23 cellular contexts compared by ENCODE assay signal in the genomic region with DNA sequence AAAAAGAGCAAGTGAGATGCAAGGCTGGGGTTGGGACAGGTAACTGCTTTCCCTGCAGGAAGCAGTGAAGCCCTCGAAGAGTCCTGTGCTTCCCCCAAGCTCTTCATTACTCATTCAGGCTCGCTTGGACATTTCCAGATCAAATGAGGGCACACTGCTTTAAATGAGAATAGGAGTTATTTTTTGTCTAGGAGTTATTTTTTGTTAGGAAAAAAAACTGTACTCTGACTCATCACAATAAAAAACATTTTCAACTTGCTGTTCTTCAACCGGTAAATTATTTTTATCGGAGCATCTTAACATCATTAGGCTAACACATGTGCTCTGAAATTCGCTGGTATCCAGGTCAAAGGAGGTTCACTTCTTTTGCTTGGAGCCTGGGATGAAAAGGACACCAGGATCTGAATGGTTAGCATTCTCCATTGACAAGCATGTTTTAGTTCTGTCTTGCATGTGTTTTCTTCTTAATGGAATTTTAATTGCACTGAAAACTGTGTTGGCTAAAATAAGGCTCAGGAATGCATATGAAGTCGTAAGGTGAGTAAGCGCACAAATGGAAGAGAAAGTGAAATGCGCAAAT.
DNase-seq lines count a peak whose midpoint lies in the region; ATAC-seq and TF ChIP-seq lines count a peak whose summit lies in the region.
"Had no signal": no experiment of that assay in that cellular context is flagged by ENCODE, and none has a peak within 500 bp of the region (broad histone marks: within the 10 kb centered on the region; RNA-seq: fewer than 3 reads in every experiment).

No MANE protein-coding gene starts in this region.

- H4K20me1 ChIP-seq in OCI-LY3 (ENCODE audit: insufficient read depth, low read length): no peaks in the 10 kb centered on the region
- H4K20me1 ChIP-seq: BLaER1 had no signal

- H3K36me3 ChIP-seq in OCI-LY3 (replicated peaks; ENCODE audit: low read depth, low read length): no peaks in the 10 kb centered on the region
- no peaks in the 10 kb centered on the region for H3K36me3 ChIP-seq in suprapubic skin
- H3K36me3 ChIP-seq: BLaER1, gastroesophageal sphincter, MG63, neural progenitor cell had no signal

- H3K4me3 ChIP-seq in OCI-LY3 (ENCODE audit: low read length) (no peak overlapping the region), suprapubic skin (peak overlapping the region; percentile 20)
- H3K4me3 ChIP-seq: BLaER1, gastroesophageal sphincter, MG63, mucosa of descending colon, neural progenitor cell, testis had no signal

- H3K79me2 ChIP-seq in OCI-LY3 (ENCODE audit: low read length): no peaks in the 10 kb centered on the region

- H3K4me1 ChIP-seq in OCI-LY3 (ENCODE audit: low read length) (no peaks in the 10 kb centered on the region), foreskin keratinocyte (no peaks in the 10 kb centered on the region), suprapubic skin (peaks cover 18% of the 10 kb centered on the region)
- H3K4me1 ChIP-seq: BLaER1, neural progenitor cell, testis had no signal

- H3K27me3 ChIP-seq in OCI-LY3 (ENCODE audit: low read depth, low read length) (peaks cover 8% of the 10 kb centered on the region; the same call in 1 of the 2 replicates), foreskin keratinocyte (no peaks in the 10 kb centered on the region), suprapubic skin (no peaks in the 10 kb centered on the region)
- H3K27me3 ChIP-seq: BLaER1, MG63, neural progenitor cell, testis had no signal

- no peak overlapping the region for H2AFZ ChIP-seq in OCI-LY3 (ENCODE audit: low read depth, low read length)
- H2AFZ ChIP-seq: neural progenitor cell had no signal

- DNase-seq in EH (ENCODE audit: low read depth) (peak; percentile 57), foreskin keratinocyte (peak in 1 of 2 donors; percentile 43), suprapubic skin (ENCODE audit: low spot score in 2 of 2) (no peak), AG08396 (ENCODE audit: low spot score) (no peak), cortex of kidney (lab: John Stamatoyannopoulos, UW) (no peak), nucleus accumbens (lab: John Stamatoyannopoulos, UW) (no peak)
- DNase-seq: activated CD4-positive, alpha-beta T cell treated with anti-CD3 and anti-CD28 coated beads, Interleukin-2, amount 50 U/mL, for 4 hours; activated naive CD4-positive, alpha-beta T cell treated with anti-CD3 and anti-CD28 coated beads for 36 hours; H7; left cardiac atrium; MG63; NCI-H1436; NCI-H2171 treated with DMSO at 0.1 percent for 48 hours; SHP77; T-helper 17 cell; testis had no signal

- H3K4me2 ChIP-seq in OCI-LY3 (ENCODE audit: low read length): peak overlapping the region; percentile 25; the same call in 1 of the 2 replicates
- H3K4me2 ChIP-seq: BLaER1, neural progenitor cell had no signal

- TF ChIP-seq EP300 in suprapubic skin (IDR thresholded peaks at IDR 0.05): no peak

- TF ChIP-seq POLR2A in suprapubic skin (IDR thresholded peaks at IDR 0.05): no peak

- H3K9me3 ChIP-seq in OCI-LY3 (ENCODE audit: insufficient read depth, low read length) (no peaks in the 10 kb centered on the region), suprapubic skin (no peaks in the 10 kb centered on the region)
- H3K9me3 ChIP-seq: BLaER1, gastroesophageal sphincter, MG63, mucosa of descending colon, testis had no signal

- no peak overlapping the region for H3K9ac ChIP-seq in OCI-LY3 (ENCODE audit: low read length)
- H3K9ac ChIP-seq: BLaER1, neural progenitor cell had no signal

- 49% methylated on average over 8 of the region's 8 CpGs for WGBS in suprapubic skin

- TF ChIP-seq CTCF in OCI-LY3 (IDR thresholded peaks at IDR 0.05; ENCODE audit: low read depth, low read length) (no peak), foreskin keratinocyte (conservative IDR thresholded peaks at IDR 0.05) (no peak), suprapubic skin (IDR thresholded peaks at IDR 0.05) (no peak)

- ATAC-seq in foreskin keratinocyte (peak; percentile 20), HG03196 (IDR thresholded peaks at IDR 0.05; ENCODE audit: unreplicated experiment) (no peak)
- ATAC-seq: gastroesophageal sphincter, left cardiac atrium, T-helper 17 cell had no signal

- H3K27ac ChIP-seq in OCI-LY3 (ENCODE audit: low read length) (no peak overlapping the region), foreskin keratinocyte (peak overlapping the region; percentile 75), suprapubic skin (peak overlapping the region; percentile 81)
- H3K27ac ChIP-seq: BLaER1, gastroesophageal sphincter, neural progenitor cell, testis, VCaP had no signal
